ENCODE assay signal across 1 cellular context in genomic region chr16:29644973-29645698, GRCh38.
TF ChIP-seq lines count a peak whose summit lies in the region.

No MANE protein-coding gene starts in this region.

TF ChIP-seq in GM12878, 131 proteins besides CTCF, POLR2A, EP300 and RAD21:
- TF ChIP-seq ETV6 (conservative IDR thresholded peaks at IDR 0.05 in 1 of 2, IDR thresholded peaks at IDR 0.05 in 1 of 2; ENCODE audit: borderline replicate concordance in 1 of 2, low read depth in 1 of 2) (peak in 1 of 2 experiments; percentile 89; a peak in 2 of 4 replicates), DPF2 (IDR thresholded peaks at IDR 0.05) (peak; percentile 73; the same call in 1 of the 2 replicates), IKZF1 (conservative IDR thresholded peaks at IDR 0.05) (peak; percentile 68), SRF (IDR thresholded peaks at IDR 0.05; ENCODE audit: low read depth in 2 of 2, low read length in 2 of 2) (peak in 1 of 2 experiments; percentile 73; a peak in 1 of 4 replicates), LARP7 (IDR thresholded peaks at IDR 0.05) (no peak), IKZF2 (IDR thresholded peaks at IDR 0.05) (peak; percentile 47 to 54; a peak in 1 of 4 replicates), MTA2 (IDR thresholded peaks at IDR 0.05; ENCODE audit: low read depth) (peak; percentile 49; the same call in 1 of the 2 replicates), MEF2B (IDR thresholded peaks at IDR 0.05; ENCODE audit: partially characterized antibody, poor library complexity, severe bottlenecking) (no peak), NKRF (conservative IDR thresholded peaks at IDR 0.05) (peak; percentile 52; the same call in 1 of the 2 replicates), RAD51 (IDR thresholded peaks at IDR 0.05) (no peak), ASH2L (IDR thresholded peaks at IDR 0.05; ENCODE audit: borderline replicate concordance, low read depth) (no peak), RUNX3 (IDR thresholded peaks at IDR 0.05; ENCODE audit: low read length) (0 out of 2 replicates have a peak, but pooled peaks have one; percentile 26), MXI1 (IDR thresholded peaks at IDR 0.05; ENCODE audit: low read depth, low read length) (0 out of 2 replicates have a peak, but pooled peaks have one; percentile 25), ZNF384 (IDR thresholded peaks at IDR 0.05; ENCODE audit: borderline replicate concordance, low read depth, low read length) (peak; percentile 24; the same call in 1 of the 2 replicates), RELB (IDR thresholded peaks at IDR 0.05; ENCODE audit: low read depth) (peak; percentile 64; the same call in 1 of the 2 replicates), POLR2AphosphoS5 (IDR thresholded peaks at IDR 0.05; ENCODE audit: low read length) (no peak), SMARCA5 (IDR thresholded peaks at IDR 0.05) (peak; percentile 96), ZNF217 (IDR thresholded peaks at IDR 0.05) (peak; percentile 96), ZBED1 (IDR thresholded peaks at IDR 0.05; ENCODE audit: borderline replicate concordance) (peak; percentile 29; the same call in 1 of the 2 replicates), ESRRA (IDR thresholded peaks at IDR 0.05; ENCODE audit: low read length) (no peak; the same call in 1 of the 2 replicates), GATAD2B (conservative IDR thresholded peaks at IDR 0.05; ENCODE audit: low read depth) (0 out of 2 replicates have a peak, but pooled peaks have one; percentile 41), NBN (IDR thresholded peaks at IDR 0.05) (no peak; the same call in 1 of the 2 replicates), ATF7 (IDR thresholded peaks at IDR 0.05; ENCODE audit: low read depth) (peak; percentile 40; the same call in 1 of the 2 replicates)
- TF ChIP-seq, protein P1, sequence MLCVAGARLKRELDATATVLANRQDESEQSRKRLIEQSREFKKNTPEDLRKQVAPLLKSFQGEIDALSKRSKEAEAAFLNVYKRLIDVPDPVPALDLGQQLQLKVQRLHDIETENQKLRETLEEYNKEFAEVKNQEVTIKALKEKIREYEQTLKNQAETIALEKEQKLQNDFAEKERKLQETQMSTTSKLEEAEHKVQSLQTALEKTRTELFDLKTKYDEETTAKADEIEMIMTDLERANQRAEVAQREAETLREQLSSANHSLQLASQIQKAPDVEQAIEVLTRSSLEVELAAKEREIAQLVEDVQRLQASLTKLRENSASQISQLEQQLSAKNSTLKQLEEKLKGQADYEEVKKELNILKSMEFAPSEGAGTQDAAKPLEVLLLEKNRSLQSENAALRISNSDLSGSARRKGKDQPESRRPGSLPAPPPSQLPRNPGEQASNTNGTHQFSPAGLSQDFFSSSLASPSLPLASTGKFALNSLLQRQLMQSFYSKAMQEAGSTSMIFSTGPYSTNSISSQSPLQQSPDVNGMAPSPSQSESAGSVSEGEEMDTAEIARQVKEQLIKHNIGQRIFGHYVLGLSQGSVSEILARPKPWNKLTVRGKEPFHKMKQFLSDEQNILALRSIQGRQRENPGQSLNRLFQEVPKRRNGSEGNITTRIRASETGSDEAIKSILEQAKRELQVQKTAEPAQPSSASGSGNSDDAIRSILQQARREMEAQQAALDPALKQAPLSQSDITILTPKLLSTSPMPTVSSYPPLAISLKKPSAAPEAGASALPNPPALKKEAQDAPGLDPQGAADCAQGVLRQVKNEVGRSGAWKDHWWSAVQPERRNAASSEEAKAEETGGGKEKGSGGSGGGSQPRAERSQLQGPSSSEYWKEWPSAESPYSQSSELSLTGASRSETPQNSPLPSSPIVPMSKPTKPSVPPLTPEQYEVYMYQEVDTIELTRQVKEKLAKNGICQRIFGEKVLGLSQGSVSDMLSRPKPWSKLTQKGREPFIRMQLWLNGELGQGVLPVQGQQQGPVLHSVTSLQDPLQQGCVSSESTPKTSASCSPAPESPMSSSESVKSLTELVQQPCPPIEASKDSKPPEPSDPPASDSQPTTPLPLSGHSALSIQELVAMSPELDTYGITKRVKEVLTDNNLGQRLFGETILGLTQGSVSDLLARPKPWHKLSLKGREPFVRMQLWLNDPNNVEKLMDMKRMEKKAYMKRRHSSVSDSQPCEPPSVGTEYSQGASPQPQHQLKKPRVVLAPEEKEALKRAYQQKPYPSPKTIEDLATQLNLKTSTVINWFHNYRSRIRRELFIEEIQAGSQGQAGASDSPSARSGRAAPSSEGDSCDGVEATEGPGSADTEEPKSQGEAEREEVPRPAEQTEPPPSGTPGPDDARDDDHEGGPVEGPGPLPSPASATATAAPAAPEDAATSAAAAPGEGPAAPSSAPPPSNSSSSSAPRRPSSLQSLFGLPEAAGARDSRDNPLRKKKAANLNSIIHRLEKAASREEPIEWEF (IDR thresholded peaks at IDR 0.05; ENCODE audit: insufficient replicate concordance, low read depth, low read length), result peak; percentile 79
TF ChIP-seq in GM12878: peak in this region for 17.
